14 cellular contexts compared by ENCODE assay signal in the genomic region with DNA sequence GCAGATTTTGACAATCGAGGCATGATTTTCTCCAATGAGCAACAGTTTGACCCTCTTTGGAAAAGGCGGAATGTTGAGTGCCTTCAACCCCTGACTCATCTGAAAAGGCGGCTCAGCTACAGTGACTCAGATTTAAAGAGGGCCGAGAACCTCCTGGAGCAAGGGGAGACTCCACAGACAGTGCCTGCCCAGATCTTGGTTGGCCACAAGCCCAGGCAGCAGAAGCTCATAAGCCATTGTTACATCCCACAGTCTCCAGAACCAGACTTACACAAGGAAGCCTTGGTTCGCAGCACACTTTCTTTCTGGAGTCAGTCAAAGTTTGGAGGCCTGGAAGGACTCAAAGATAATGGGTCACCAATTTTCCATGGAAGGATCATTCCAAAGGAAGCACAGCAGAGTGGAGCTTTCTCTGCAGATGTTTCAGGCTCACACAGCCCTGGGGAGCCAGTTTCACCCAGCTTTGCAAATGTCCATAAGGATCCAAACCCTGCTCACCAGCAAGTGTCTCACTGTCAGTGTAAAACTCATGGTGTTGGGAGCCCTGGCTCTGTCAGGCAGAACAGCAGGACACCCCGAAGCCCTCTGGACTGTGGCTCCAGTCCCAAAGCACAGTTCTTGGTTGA. TPM values are rescaled to one million over a fixed set of nuclear protein-coding genes. Genes with fewer than 3 reads are reported as not detected.
DNase-seq lines count a peak whose midpoint lies in the region; ATAC-seq, FAIRE-seq and TF ChIP-seq lines count a peak whose summit lies in the region.
"Had no signal": no experiment of that assay in that cellular context is flagged by ENCODE, and none has a peak within 500 bp of the region (broad histone marks: within the 10 kb centered on the region; RNA-seq: fewer than 3 reads in every experiment).

No MANE protein-coding gene starts in this region.

- CTCF ChIA-PET in A549 (lab: Yijun Ruan, JAX) = interaction anchor here (1.9 to 3.2 kb wide), 2 partner anchors 12 to 115 kb away, joined by 4 to 11 read pairs; no protein-coding TSS in a partner anchor
- CTCF ChIA-PET in naive thymus-derived CD4-positive, alpha-beta T cell (lab: Charles Lee) = no interaction called here

- no peak overlapping the region for H3K27ac Mint-ChIP-seq in naive thymus-derived CD4-positive, alpha-beta T cell
- H3K27ac Mint-ChIP-seq: activated CD4-positive, alpha-beta T cell treated with anti-CD3 and anti-CD28 coated beads, Interleukin-2, amount 10 ng/mL, durations not matched to agents 24 days and 14 days; B cell; H9 had no signal

- TF ChIP-seq EP300 in A549 (IDR thresholded peaks at IDR 0.05) = no peak

- H3K27ac ChIP-seq in A549 (peak overlapping the region in 1 of 2 experiments; percentile 47; a peak in 3 of 6 replicates), small intestine (ENCODE audit: low read depth in 1 of 2, low read length in 1 of 2) (no peak overlapping the region)
- no peak overlapping the region for H3K27ac ChIP-seq in naive thymus-derived CD4-positive, alpha-beta T cell (ENCODE audit: low read depth, low read length)

- H3K4me3 ChIP-seq in A549 = no peak overlapping the region
- H3K4me3 ChIP-seq in small intestine (ENCODE audit: low read depth in 1 of 2, low read length in 2 of 2) = no peak overlapping the region
- H3K4me3 ChIP-seq in naive thymus-derived CD4-positive, alpha-beta T cell (ENCODE audit: low read length) = no peak overlapping the region
- H3K4me3 ChIP-seq: skin epidermis had no signal

- peaks cover 0 to 2% of the 10 kb centered on the region in 2 donors for H3K36me3 ChIP-seq in small intestine (ENCODE audit: control insufficient read depth in 2 of 2, insufficient read depth in 2 of 2, low read length in 2 of 2)
- H3K36me3 ChIP-seq in naive thymus-derived CD4-positive, alpha-beta T cell (ENCODE audit: control insufficient read depth in 2 of 3, insufficient read depth in 3 of 3, low read length in 3 of 3) = peaks cover 0 to 8% (median 0%) of the 10 kb centered on the region in 3 experiments

- no peaks in the 10 kb centered on the region for H3K27me3 ChIP-seq in small intestine (ENCODE audit: control insufficient read depth in 2 of 2, insufficient read depth in 2 of 2, low read length in 2 of 2)
- H3K27me3 ChIP-seq in naive thymus-derived CD4-positive, alpha-beta T cell (ENCODE audit: control insufficient read depth in 2 of 2, insufficient read depth in 2 of 2, low read length in 2 of 2) = no peaks in the 10 kb centered on the region

- H3K4me2 ChIP-seq in A549 = no peak overlapping the region

- no peaks in the 10 kb centered on the region for H3K27me3 Mint-ChIP-seq in naive thymus-derived CD4-positive, alpha-beta T cell
- H3K27me3 Mint-ChIP-seq: activated CD4-positive, alpha-beta T cell treated with anti-CD3 and anti-CD28 coated beads, Interleukin-2, amount 10 ng/mL, durations not matched to agents 24 days and 14 days; B cell had no signal

- POLR2A ChIA-PET in A549 (lab: Yijun Ruan, JAX) = no interaction called here
- POLR2A ChIA-PET in naive thymus-derived CD4-positive, alpha-beta T cell (lab: Charles Lee) = no interaction called here

- H3K4me1 ChIP-seq in A549 (peaks cover 12% of the 10 kb centered on the region; the same call in 2 of the 3 replicates), small intestine (ENCODE audit: control insufficient read depth in 2 of 2, insufficient read depth in 1 of 2, low read depth in 1 of 2, low read length in 1 of 2) (no peaks in the 10 kb centered on the region)
- H3K4me1 ChIP-seq in naive thymus-derived CD4-positive, alpha-beta T cell (ENCODE audit: control insufficient read depth in 2 of 2, insufficient read depth in 2 of 2, low read length in 2 of 2) = peaks cover 0 to 6% of the 10 kb centered on the region in 2 donors

- DNase-seq in A549 (ENCODE audit: low read depth in 1 of 2, low spot score in 1 of 2) = peak in 1 of 2 experiments; percentile 13
- peak; percentile 76 for DNase-seq in HPDE6-E6E7 (ENCODE audit: extremely low spot score)
- DNase-seq in astrocyte of the hippocampus (ENCODE audit: low read depth, low spot score) = peak; percentile 77
- DNase-seq in hepatic stellate cell (ENCODE audit: low spot score) = peak; percentile 75
- DNase-seq in small intestine = no peak
- DNase-seq in naive thymus-derived CD4-positive, alpha-beta T cell = no peak
- DNase-seq: activated CD4-positive, alpha-beta T cell treated with anti-CD3 and anti-CD28 coated beads, Interleukin-2, amount 10 ng/mL, durations not matched to agents 24 days and 14 days; activated gamma-delta T cell; H9; NCI-H748 treated with DMSO at 0.1 percent for 48 hours had no signal

- no peak for TF ChIP-seq RAD21 in A549 (conservative IDR thresholded peaks at IDR 0.05 in 1 of 2, IDR thresholded peaks at IDR 0.05 in 1 of 2)

- no peak for TF ChIP-seq POLR2A in A549 (IDR thresholded peaks at IDR 0.05; ENCODE audit: low read length)

- H3K9me3 Mint-ChIP-seq in naive thymus-derived CD4-positive, alpha-beta T cell = no peaks in the 10 kb centered on the region
- H3K9me3 Mint-ChIP-seq: activated CD4-positive, alpha-beta T cell treated with anti-CD3 and anti-CD28 coated beads, Interleukin-2, amount 10 ng/mL, durations not matched to agents 24 days and 14 days had no signal

- H3K36me3 Mint-ChIP-seq in naive thymus-derived CD4-positive, alpha-beta T cell = peaks cover 0 to 32% (median 6%) of the 10 kb centered on the region in 5 donors

- TF ChIP-seq CTCF in A549 (IDR thresholded peaks at IDR 0.05) = no peak

- H3K9me3 ChIP-seq in A549 (no peaks in the 10 kb centered on the region), small intestine (ENCODE audit: control insufficient read depth, low read depth) (no peaks in the 10 kb centered on the region)
- no peaks in the 10 kb centered on the region for H3K9me3 ChIP-seq in naive thymus-derived CD4-positive, alpha-beta T cell (ENCODE audit: control insufficient read depth in 2 of 3, low read length in 3 of 3)

- H3K4me3 Mint-ChIP-seq in naive thymus-derived CD4-positive, alpha-beta T cell = no peak overlapping the region
- H3K4me3 Mint-ChIP-seq: activated CD4-positive, alpha-beta T cell treated with anti-CD3 and anti-CD28 coated beads, Interleukin-2, amount 10 ng/mL, durations not matched to agents 24 days and 14 days; B cell; H9 had no signal

- peaks cover 4 to 16% (median 7%) of the 10 kb centered on the region in 7 donors for H3K4me1 Mint-ChIP-seq in naive thymus-derived CD4-positive, alpha-beta T cell
- H3K4me1 Mint-ChIP-seq: B cell had no signal

- ATAC-seq in A549 (peak; percentile 59 to 86; a peak in 5 of 6 replicates), HG03280 (IDR thresholded peaks at IDR 0.05; ENCODE audit: unreplicated experiment) (no peak), HG03378 (IDR thresholded peaks at IDR 0.05; ENCODE audit: unreplicated experiment) (no peak)
- ATAC-seq in naive thymus-derived CD4-positive, alpha-beta T cell = no peak

- FAIRE-seq in A549 (lab: Jason Lieb, UNC) (no peak), small intestine (lab: Jason Lieb, UNC) (no peak)

- WGBS in A549 (ENCODE audit: missing lambda C conversion rate) = 65% methylated on average over 6 of the region's 6 CpGs
- WGBS in small intestine, 3 donors = 89 to 95% (median 91%) methylated on average over 6 of the region's 6 CpGs

- intact Hi-C loops in naive thymus-derived CD4-positive, alpha-beta T cell (cut with micrococcal nuclease) = no loop called here

TF ChIP-seq in A549, 52 proteins besides CTCF, POLR2A, EP300 and RAD21 (continues in another document):
- TF ChIP-seq MAZ (IDR thresholded peaks at IDR 0.05; ENCODE audit: borderline replicate concordance, low read depth, low read length) (no peak), ESRRA (IDR thresholded peaks at IDR 0.05; ENCODE audit: borderline replicate concordance, low read length) (no peak), ZNF302 (CRISPR knock-in tag; IDR thresholded peaks at IDR 0.05) (no peak), NR3C1 (IDR thresholded peaks at IDR 0.05) (no peak), KDM5A (IDR thresholded peaks at IDR 0.05) (no peak), NFE2L2 (conservative IDR thresholded peaks at IDR 0.05; ENCODE audit: low read length) (no peak), GATA3 (IDR thresholded peaks at IDR 0.05; ENCODE audit: borderline replicate concordance) (no peak), JUN (IDR thresholded peaks at IDR 0.05) (no peak), POLR2AphosphoS2 (conservative IDR thresholded peaks at IDR 0.05; ENCODE audit: low read length) (no peak), MYC (IDR thresholded peaks at IDR 0.05; ENCODE audit: borderline replicate concordance, low read length) (no peak), ELK1 (IDR thresholded peaks at IDR 0.05; ENCODE audit: low read depth, low read length) (no peak), HOXB13 (CRISPR knock-in tag; IDR thresholded peaks at IDR 0.05; ENCODE audit: low read depth) (no peak), MAFK (IDR thresholded peaks at IDR 0.05; ENCODE audit: partially characterized antibody) (no peak), RARB (CRISPR knock-in tag; IDR thresholded peaks at IDR 0.05) (no peak), SREBF2 (IDR thresholded peaks at IDR 0.05) (no peak)

RNA-seq across cellular contexts. Expression of gene PTPDC1, which starts 13.6 kb away (rescaled TPM):
- 15.1 and 16.9 TPM in 2 replicates for polyA plus RNA-seq in A549 (2011; rRNA removed)
- polyA plus RNA-seq in A549 (2012; cell fraction: cytosol; rRNA removed) = 3.6 and 4.2 TPM in 2 replicates
- polyA plus RNA-seq in A549 (2012; cell fraction: nucleus; rRNA removed) = 5.1 and 7.0 TPM in 2 replicates
- polyA plus RNA-seq in A549 (2017; fragmentation: RNase III; extraction: RNeasy Plus Mini Kit Qiagen cat#74134 plus additional on column Dnase treatment) = 3.6 to 3.9 TPM (median 3.8 TPM) in 3 replicates
- 15.9 and 18.1 TPM in 2 replicates for polyA minus RNA-seq in A549 (2011; rRNA and poly(A)+ RNA removed)
- 1 to 10 TPM; 1.4 to 2.0 (median 1.7) TPM for polyA plus RNA-seq in small intestine
- total RNA-seq in naive thymus-derived CD4-positive, alpha-beta T cell = 1 to 10 TPM; 4.1 to 8.5 (median 4.7) TPM
- polyA plus RNA-seq in naive thymus-derived CD4-positive, alpha-beta T cell = 1 to 10 TPM; 2.5 to 3.5 TPM

Comparison
In these comparisons a context has a peak if more than half of its experiments do, and no peak if none do; other contexts are left out.
1. ATAC-seq: peak in A549 (2 of 2); none in HG03280 (single experiment), naive thymus-derived CD4-positive, alpha-beta T cell (single experiment) and HG03378 (single experiment).
2. DNase-seq: peak in HPDE6-E6E7 (single experiment), astrocyte of the hippocampus (single experiment) and hepatic stellate cell (single experiment); none in small intestine (single experiment) and naive thymus-derived CD4-positive, alpha-beta T cell (0 of 9).